Comparison of ENCODE assay signal across 16 cellular contexts in genomic region chrY:8452963-8453362, GRCh38.
DNase-seq lines count a peak whose midpoint lies in the region; ATAC-seq and TF ChIP-seq lines count a peak whose summit lies in the region.
"Had no signal": no experiment of that assay in that cellular context is flagged by ENCODE, and none has a peak within 500 bp of the region (broad histone marks: within the 10 kb centered on the region; RNA-seq: fewer than 3 reads in every experiment).

No MANE protein-coding gene starts in this region.

- no peak overlapping the region for H3K27ac Mint-ChIP-seq in activated CD4-positive, alpha-beta T cell treated with anti-CD3 and anti-CD28 coated beads for 36 hours
- no peak overlapping the region for H3K27ac Mint-ChIP-seq in stimulated activated effector memory CD8-positive, alpha-beta T cell treated with anti-CD3 and anti-CD28 coated beads, Interleukin-12 subunit alpha, Interleukin-12 subunit beta, amount 100 ng/mL, for 72 hours
- H3K27ac Mint-ChIP-seq in activated T-cell treated with anti-CD3 and anti-CD28 coated beads, Interleukin-2, amount 50 U/mL, for 24 hours, result no peak overlapping the region
- H3K27ac Mint-ChIP-seq: CD14-positive monocyte; CD4-positive, alpha-beta memory T cell had no signal

- peak; percentile 42 for ATAC-seq in activated CD4-positive, alpha-beta T cell treated with anti-CD3 and anti-CD28 coated beads for 36 hours
- peak; percentile 63 for ATAC-seq in stimulated activated effector memory CD8-positive, alpha-beta T cell treated with anti-CD3 and anti-CD28 coated beads, Interleukin-12 subunit alpha, Interleukin-12 subunit beta, amount 100 ng/mL, for 72 hours

- no peaks in the 10 kb centered on the region for H3K9me3 Mint-ChIP-seq in activated CD4-positive, alpha-beta T cell treated with anti-CD3 and anti-CD28 coated beads for 36 hours (ENCODE audit: low read depth)
- H3K9me3 Mint-ChIP-seq in stimulated activated effector memory CD8-positive, alpha-beta T cell treated with anti-CD3 and anti-CD28 coated beads, Interleukin-12 subunit alpha, Interleukin-12 subunit beta, amount 100 ng/mL, for 72 hours, result peaks cover 2% of the 10 kb centered on the region
- H3K9me3 Mint-ChIP-seq in activated T-cell treated with anti-CD3 and anti-CD28 coated beads, Interleukin-2, amount 50 U/mL, for 24 hours, result no peaks in the 10 kb centered on the region
- H3K9me3 Mint-ChIP-seq: CD4-positive, alpha-beta memory T cell had no signal

- H3K4me3 ChIP-seq in epithelial cell of esophagus (ENCODE audit: low read length), result no peak overlapping the region
- H3K4me3 ChIP-seq: BLaER1, HAP-1 had no signal

- H3K4me3 Mint-ChIP-seq in activated CD4-positive, alpha-beta T cell treated with anti-CD3 and anti-CD28 coated beads for 36 hours, result no peak overlapping the region
- H3K4me3 Mint-ChIP-seq in stimulated activated effector memory CD8-positive, alpha-beta T cell treated with anti-CD3 and anti-CD28 coated beads, Interleukin-12 subunit alpha, Interleukin-12 subunit beta, amount 100 ng/mL, for 72 hours, result no peak overlapping the region
- H3K4me3 Mint-ChIP-seq in activated T-cell treated with anti-CD3 and anti-CD28 coated beads, Interleukin-2, amount 50 U/mL, for 24 hours, result no peak overlapping the region
- H3K4me3 Mint-ChIP-seq: CD14-positive monocyte; CD4-positive, alpha-beta memory T cell had no signal

- H3K36me3 Mint-ChIP-seq in activated CD4-positive, alpha-beta T cell treated with anti-CD3 and anti-CD28 coated beads for 36 hours (ENCODE audit: low read depth), result no peaks in the 10 kb centered on the region
- no peaks in the 10 kb centered on the region for H3K36me3 Mint-ChIP-seq in stimulated activated effector memory CD8-positive, alpha-beta T cell treated with anti-CD3 and anti-CD28 coated beads, Interleukin-12 subunit alpha, Interleukin-12 subunit beta, amount 100 ng/mL, for 72 hours
- no peaks in the 10 kb centered on the region for H3K36me3 Mint-ChIP-seq in activated T-cell treated with anti-CD3 and anti-CD28 coated beads, Interleukin-2, amount 50 U/mL, for 24 hours (ENCODE audit: low read depth)
- H3K36me3 Mint-ChIP-seq: CD14-positive monocyte; CD4-positive, alpha-beta memory T cell had no signal

- POLR2A ChIA-PET in activated CD4-positive, alpha-beta T cell treated with anti-CD3 and anti-CD28 coated beads for 36 hours (lab: Charles Lee), result no interaction called here

- TF ChIP-seq CTCF in epithelial cell of esophagus (IDR thresholded peaks at IDR 0.05; ENCODE audit: insufficient read depth, low read depth, low read length, missing control alignments), result no peak

- DNase-seq in activated CD4-positive, alpha-beta T cell treated with anti-CD3 and anti-CD28 coated beads for 36 hours, result no peak
- no peak for DNase-seq in activated CD4-positive, alpha-beta T cell treated with anti-CD3 and anti-CD28 coated beads for 4 hours
- DNase-seq in HT1080 (ENCODE audit: low read depth) (peak; percentile 28), epithelial cell of esophagus (ENCODE audit: low read depth) (peak; percentile 54), NCI-H345 (lab: John Stamatoyannopoulos, UW) (no peak), HCEC 1CT (no peak)
- no peak for DNase-seq in stimulated activated effector memory CD8-positive, alpha-beta T cell treated with anti-CD3 and anti-CD28 coated beads, Interleukin-12 subunit alpha, Interleukin-12 subunit beta, amount 100 ng/mL, for 72 hours (ENCODE audit: low spot score in 2 of 2)
- no peak for DNase-seq in activated T-cell treated with anti-CD3 and anti-CD28 coated beads, Interleukin-2, amount 50 U/mL, for 24 hours
- DNase-seq: 8988T; CD4-positive, alpha-beta memory T cell; DMS79 treated with DMSO at 0.1 percent for 48 hours; GF-D8; IMR-90 had no signal

- CTCF ChIA-PET in activated CD4-positive, alpha-beta T cell treated with anti-CD3 and anti-CD28 coated beads for 36 hours (lab: Charles Lee), result no interaction called here

- H3K27me3 Mint-ChIP-seq in activated CD4-positive, alpha-beta T cell treated with anti-CD3 and anti-CD28 coated beads for 36 hours, result no peaks in the 10 kb centered on the region
- H3K27me3 Mint-ChIP-seq in activated T-cell treated with anti-CD3 and anti-CD28 coated beads, Interleukin-2, amount 50 U/mL, for 24 hours, result no peaks in the 10 kb centered on the region
- H3K27me3 Mint-ChIP-seq: CD4-positive, alpha-beta memory T cell had no signal

- intact Hi-C loops in activated CD4-positive, alpha-beta T cell treated with anti-CD3 and anti-CD28 coated beads for 36 hours (cut with DNase I, micrococcal nuclease), result no loop called here

- H3K4me1 Mint-ChIP-seq in activated CD4-positive, alpha-beta T cell treated with anti-CD3 and anti-CD28 coated beads for 36 hours, result no peaks in the 10 kb centered on the region
- H3K4me1 Mint-ChIP-seq in stimulated activated effector memory CD8-positive, alpha-beta T cell treated with anti-CD3 and anti-CD28 coated beads, Interleukin-12 subunit alpha, Interleukin-12 subunit beta, amount 100 ng/mL, for 72 hours, result no peaks in the 10 kb centered on the region
- no peaks in the 10 kb centered on the region for H3K4me1 Mint-ChIP-seq in activated T-cell treated with anti-CD3 and anti-CD28 coated beads, Interleukin-2, amount 50 U/mL, for 24 hours (ENCODE audit: low read depth)
- H3K4me1 Mint-ChIP-seq: CD14-positive monocyte; CD4-positive, alpha-beta memory T cell had no signal

Comparison
In these comparisons a context has a peak if more than half of its experiments do, and no peak if none do; other contexts are left out.
1. DNase-seq: peak in HT1080 (single experiment) and epithelial cell of esophagus (single experiment); none in activated CD4-positive, alpha-beta T cell treated with anti-CD3 and anti-CD28 coated beads for 36 hours (single experiment), activated CD4-positive, alpha-beta T cell treated with anti-CD3 and anti-CD28 coated beads for 4 hours (0 of 2), stimulated activated effector memory CD8-positive, alpha-beta T cell treated with anti-CD3 and anti-CD28 coated beads, Interleukin-12 subunit alpha, Interleukin-12 subunit beta, amount 100 ng/mL, for 72 hours (0 of 2), NCI-H345 (single experiment), activated T-cell treated with anti-CD3 and anti-CD28 coated beads, Interleukin-2, amount 50 U/mL, for 24 hours (single experiment) and HCEC 1CT (single experiment).